ENCODE assay signal across 31 cellular contexts in genomic region chr3:41498847-41499246, GRCh38.
"Had no signal": no experiment of that assay in that cellular context is flagged by ENCODE, and none has a peak within 500 bp of the region (broad histone marks: within the 10 kb centered on the region; RNA-seq: fewer than 3 reads in every experiment).

No MANE protein-coding gene starts in this region.

- H3K36me3 ChIP-seq: ascending aorta, cardiac muscle cell had no signal

- H3K4me1 ChIP-seq: ascending aorta had no signal

- H3K27ac ChIP-seq: ascending aorta, cardiac muscle cell, VCaP had no signal

- H3K27me3 ChIP-seq: ascending aorta, cardiac muscle cell had no signal

- DNase-seq: activated B cell treated with CpG ODN at 0.5 μM for 24 hours; activated CD4-positive, alpha-beta memory T cell treated with anti-CD3 and anti-CD28 coated beads, Interleukin-2, amount 10 ng/mL, durations not matched to agents 7 days and 5 days; activated CD4-positive, alpha-beta T cell treated with anti-CD3 and anti-CD28 coated beads for 36 hours; activated CD4-positive, alpha-beta T cell treated with anti-CD3 and anti-CD28 coated beads for 48 hours; activated CD4-positive, alpha-beta T cell treated with anti-CD3 and anti-CD28 coated beads, Interleukin-2, amount 10 ng/mL, durations not matched to agents 7 days and 5 days; activated CD4-positive, alpha-beta T cell treated with anti-CD3 and anti-CD28 coated beads, Interleukin-2, amount 50 U/mL, for 48 hours; activated CD4-positive, CD25-positive, alpha-beta regulatory T cell treated with anti-CD3 and anti-CD28 coated beads, Interleukin-2, amount 50 U/mL, for 72 hours; activated CD8-positive, alpha-beta memory T cell treated with anti-CD3 and anti-CD28 coated beads for 24 hours; activated CD8-positive, alpha-beta memory T cell treated with anti-CD3 and anti-CD28 coated beads, Interleukin-2, amount 10 ng/mL, durations not matched to agents 7 days and 5 days; activated CD8-positive, alpha-beta memory T cell treated with anti-CD3 and anti-CD28 coated beads, Interleukin-2, amount 50 U/mL, for 48 hours; activated CD8-positive, alpha-beta T cell treated with anti-CD3 and anti-CD28 coated beads, Interleukin-2, amount 10 ng/mL, durations not matched to agents 7 days and 5 days; activated effector memory CD4-positive, alpha-beta T cell treated with Interleukin-2 at 50 U/mL for 16 hours; activated gamma-delta T cell; activated naive CD4-positive, alpha-beta T cell treated with anti-CD3 and anti-CD28 coated beads, Interleukin-2, amount 10 ng/mL, durations not matched to agents 7 days and 5 days; activated naive CD4-positive, alpha-beta T cell treated with Interleukin-2 at 50 U/mL for 16 hours; activated naive CD8-positive, alpha-beta T cell treated with anti-CD3 and anti-CD28 coated beads, Interleukin-2, amount 10 ng/mL, durations not matched to agents 7 days and 5 days; activated naive CD8-positive, alpha-beta T cell treated with anti-CD3 and anti-CD28 coated beads, Interleukin-2, amount 50 U/mL, for 24 hours; activated T-cell treated with anti-CD3 and anti-CD28 coated beads, Interleukin-2, amount 50 U/mL, for 24 hours; activated T-cell treated with anti-CD3 and anti-CD28 coated beads, Interleukin-2, amount 50 U/mL, for 48 hours; amygdala; anterior cingulate cortex; caudate nucleus; cerebellar nuclear complex; T-helper 1 cell; T-helper 2 cell; T-helper 9 cell had no signal

- H3K9me3 ChIP-seq: ascending aorta had no signal

- H3K4me3 ChIP-seq: ascending aorta, cardiac muscle cell had no signal

- ATAC-seq: activated CD4-positive, alpha-beta T cell treated with anti-CD3 and anti-CD28 coated beads for 36 hours; activated CD8-positive, alpha-beta memory T cell treated with anti-CD3 and anti-CD28 coated beads, Interleukin-2, amount 10 ng/mL, durations not matched to agents 7 days and 5 days; activated CD8-positive, alpha-beta T cell treated with anti-CD3 and anti-CD28 coated beads, Interleukin-2, amount 10 ng/mL, durations not matched to agents 7 days and 5 days; activated naive CD8-positive, alpha-beta T cell treated with anti-CD3 and anti-CD28 coated beads, Interleukin-2, amount 50 U/mL, for 24 hours had no signal

- FAIRE-seq: bronchial epithelial cell, TTC549 had no signal
